ENCODE assay signal across 1 cellular context in the genomic region with DNA sequence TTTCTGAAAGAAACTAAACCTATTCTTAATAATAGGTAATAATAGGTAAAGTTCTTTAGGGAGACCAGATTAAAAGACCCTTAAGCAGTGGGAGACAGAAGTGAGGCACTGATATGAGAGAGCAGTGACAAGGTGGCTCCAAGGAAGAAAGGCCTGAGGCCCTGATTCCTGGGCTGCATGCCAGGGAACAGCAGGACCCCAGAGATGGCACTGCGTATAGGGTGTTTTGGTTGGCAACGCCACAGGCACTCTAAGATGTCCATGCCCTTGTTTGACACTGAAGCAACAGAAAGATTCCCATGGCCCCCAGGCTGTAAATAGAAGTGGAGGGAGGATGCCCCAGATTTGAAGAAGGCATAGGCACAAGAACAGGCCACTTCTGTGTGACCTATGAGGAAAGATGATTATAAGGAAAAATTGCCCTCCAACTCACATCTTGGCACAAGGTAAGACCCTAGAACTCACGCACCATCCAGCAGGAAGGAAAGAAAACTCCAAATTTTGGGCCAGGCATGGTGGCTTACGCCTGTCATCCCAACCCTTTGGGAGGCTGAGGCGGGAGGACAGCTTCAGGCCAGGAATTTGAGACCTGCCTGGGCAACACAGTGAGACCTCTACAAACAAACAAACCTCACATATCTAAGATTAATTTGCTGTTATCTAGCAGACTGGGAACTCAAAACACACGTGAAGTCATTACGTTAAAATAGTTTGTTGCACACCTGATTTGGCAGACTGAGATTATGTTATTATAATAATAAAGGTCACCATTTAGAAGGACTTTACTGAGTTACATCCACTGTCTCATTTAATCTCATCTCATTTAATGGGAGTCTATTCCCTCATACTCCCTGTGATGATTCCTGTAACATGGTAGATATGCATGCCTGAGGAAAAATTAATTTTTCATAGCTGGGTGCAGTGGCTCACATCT.
TF ChIP-seq lines count a peak whose summit lies in the region.

No MANE protein-coding gene starts in this region.

TF ChIP-seq in HEK293, 187 proteins besides CTCF, POLR2A, EP300 and RAD21 (continued from another document):
- TF ChIP-seq BCL11B (tag by site-specific recombination; IDR thresholded peaks at IDR 0.05; ENCODE audit: low read depth) (peak; percentile 60; the same call in 1 of the 2 replicates), PRDM2 (tag by site-specific recombination; IDR thresholded peaks at IDR 0.05; ENCODE audit: borderline replicate concordance) (no peak), ZNF404 (tag by site-specific recombination; IDR thresholded peaks at IDR 0.05) (0 out of 2 replicates have a peak, but pooled peaks have one; percentile 34), ZNF623 (tag by site-specific recombination; IDR thresholded peaks at IDR 0.05) (no peak), ZNF280D (tag by site-specific recombination; IDR thresholded peaks at IDR 0.05) (no peak), ZNF624 (tag by site-specific recombination; IDR thresholded peaks at IDR 0.05) (no peak)
- TF ChIP-seq, protein P1, sequence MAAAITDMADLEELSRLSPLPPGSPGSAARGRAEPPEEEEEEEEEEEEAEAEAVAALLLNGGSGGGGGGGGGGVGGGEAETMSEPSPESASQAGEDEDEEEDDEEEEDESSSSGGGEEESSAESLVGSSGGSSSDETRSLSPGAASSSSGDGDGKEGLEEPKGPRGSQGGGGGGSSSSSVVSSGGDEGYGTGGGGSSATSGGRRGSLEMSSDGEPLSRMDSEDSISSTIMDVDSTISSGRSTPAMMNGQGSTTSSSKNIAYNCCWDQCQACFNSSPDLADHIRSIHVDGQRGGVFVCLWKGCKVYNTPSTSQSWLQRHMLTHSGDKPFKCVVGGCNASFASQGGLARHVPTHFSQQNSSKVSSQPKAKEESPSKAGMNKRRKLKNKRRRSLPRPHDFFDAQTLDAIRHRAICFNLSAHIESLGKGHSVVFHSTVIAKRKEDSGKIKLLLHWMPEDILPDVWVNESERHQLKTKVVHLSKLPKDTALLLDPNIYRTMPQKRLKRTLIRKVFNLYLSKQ (tag by site-specific recombination; IDR thresholded peaks at IDR 0.05; ENCODE audit: borderline replicate concordance): no peak
TF ChIP-seq in HEK293: peak in this region for 60.
